ENCODE assay signal across 8 cellular contexts in genomic region chr20:33789109-33789857, GRCh38. TPM values are rescaled to one million over a fixed set of nuclear protein-coding genes. Genes with fewer than 3 reads are reported as not detected.
DNase-seq lines count a peak whose midpoint lies in the region; ATAC-seq and TF ChIP-seq lines count a peak whose summit lies in the region.

No MANE protein-coding gene starts in this region.

- H3K27me3 ChIP-seq in BLaER1 = no peaks in the 10 kb centered on the region
- H3K27me3 ChIP-seq in naive thymus-derived CD4-positive, alpha-beta T cell (ENCODE audit: control insufficient read depth in 2 of 2, insufficient read depth in 2 of 2, low read length in 2 of 2) = no peaks in the 10 kb centered on the region
- no peaks in the 10 kb centered on the region for H3K27me3 ChIP-seq in HAP-1 (ENCODE audit: low read depth)

- H3K4me2 ChIP-seq in BLaER1 = no peak overlapping the region

- no peaks in the 10 kb centered on the region for H4K20me1 ChIP-seq in BLaER1

- H3K36me3 ChIP-seq in BLaER1 (peaks cover 11% of the 10 kb centered on the region; the same call in 1 of the 2 replicates), HAP-1 (replicated peaks) (no peaks in the 10 kb centered on the region)
- H3K36me3 ChIP-seq in naive thymus-derived CD4-positive, alpha-beta T cell (ENCODE audit: control insufficient read depth in 2 of 3, insufficient read depth in 3 of 3, low read length in 3 of 3) = peaks cover 0 to 16% (median 0%) of the 10 kb centered on the region in 3 experiments

- in situ Hi-C loops in HAP-1 (cut with MboI; ENCODE audit: low sequenced_read_pairs) = no loop called here

- ATAC-seq in naive thymus-derived CD4-positive, alpha-beta T cell = peak; percentile 42
- no peak for ATAC-seq in GM19467 (IDR thresholded peaks at IDR 0.05; ENCODE audit: unreplicated experiment)

- peaks cover 0 to 17% (median 4%) of the 10 kb centered on the region in 5 donors for H3K36me3 Mint-ChIP-seq in naive thymus-derived CD4-positive, alpha-beta T cell

- 0 out of 2 replicates have a peak overlapping the region, but pooled peaks have one; percentile 19 for H3K9ac ChIP-seq in BLaER1

- peak; percentile 98 for DNase-seq in NCI-H226
- DNase-seq in epithelial cell of esophagus (ENCODE audit: low read depth) = peak; percentile 99
- DNase-seq in naive thymus-derived CD4-positive, alpha-beta T cell = no peak
- no peak for DNase-seq in HAP-1 (ENCODE audit: low spot score in 2 of 2)
- no peak for DNase-seq in NCI-H1694 treated with DMSO at 0.1 percent for 48 hours (lab: John Stamatoyannopoulos, UW)
- DNase-seq in NCI-H2171 (lab: John Stamatoyannopoulos, UW) = no peak

- peak overlapping the region in 1 of 9 donors; percentile 7 for H3K27ac Mint-ChIP-seq in naive thymus-derived CD4-positive, alpha-beta T cell

- H3K4me1 ChIP-seq in BLaER1 (peaks cover 50% of the 10 kb centered on the region), HAP-1 (no peaks in the 10 kb centered on the region)
- H3K4me1 ChIP-seq in naive thymus-derived CD4-positive, alpha-beta T cell (ENCODE audit: control insufficient read depth in 2 of 2, insufficient read depth in 2 of 2, low read length in 2 of 2) = peaks cover 0 to 11% of the 10 kb centered on the region in 2 donors

- CTCF ChIA-PET in naive thymus-derived CD4-positive, alpha-beta T cell (lab: Charles Lee) = interaction anchor here (1.1 to 1.4 kb wide), 2 partner anchors 56 to 340 kb away, joined by 3 to 5 read pairs; no protein-coding TSS in a partner anchor

- H3K4me3 Mint-ChIP-seq in naive thymus-derived CD4-positive, alpha-beta T cell = no peak overlapping the region

- peaks cover 0 to 1% (median 0%) of the 10 kb centered on the region in 11 donors for H3K9me3 Mint-ChIP-seq in naive thymus-derived CD4-positive, alpha-beta T cell

- intact Hi-C loops in naive thymus-derived CD4-positive, alpha-beta T cell (cut with micrococcal nuclease) = no loop called here

- H3K27me3 Mint-ChIP-seq in naive thymus-derived CD4-positive, alpha-beta T cell = no peaks in the 10 kb centered on the region

- H3K9me3 ChIP-seq in BLaER1 (no peaks in the 10 kb centered on the region), HAP-1 (no peaks in the 10 kb centered on the region)
- H3K9me3 ChIP-seq in naive thymus-derived CD4-positive, alpha-beta T cell (ENCODE audit: control insufficient read depth in 2 of 3, low read length in 3 of 3) = no peaks in the 10 kb centered on the region

- H3K4me3 ChIP-seq in BLaER1 = no peak overlapping the region
- H3K4me3 ChIP-seq in epithelial cell of esophagus (ENCODE audit: low read length) = no peak overlapping the region
- no peak overlapping the region for H3K4me3 ChIP-seq in naive thymus-derived CD4-positive, alpha-beta T cell (ENCODE audit: low read length)
- H3K4me3 ChIP-seq in HAP-1 = no peak overlapping the region

- POLR2A ChIA-PET in naive thymus-derived CD4-positive, alpha-beta T cell (lab: Charles Lee) = interaction anchor here (0.7 kb wide), 1 partner anchor 274 kb away, joined by 3 read pairs; no protein-coding TSS in a partner anchor

- peaks cover 0 to 25% (median 5%) of the 10 kb centered on the region in 7 donors for H3K4me1 Mint-ChIP-seq in naive thymus-derived CD4-positive, alpha-beta T cell

- H3K27ac ChIP-seq in BLaER1 = no peak overlapping the region
- H3K27ac ChIP-seq in naive thymus-derived CD4-positive, alpha-beta T cell (ENCODE audit: low read depth, low read length) = no peak overlapping the region

- no peak for TF ChIP-seq CTCF in epithelial cell of esophagus (IDR thresholded peaks at IDR 0.05; ENCODE audit: insufficient read depth, low read depth, low read length, missing control alignments)

RNA-seq across cellular contexts. Expression of gene CHMP4B, which starts 21.9 kb away (rescaled TPM):
- total RNA-seq in naive thymus-derived CD4-positive, alpha-beta T cell = 10 to 100 TPM; 47.5 to 80.8 (median 54.4) TPM
- polyA plus RNA-seq in naive thymus-derived CD4-positive, alpha-beta T cell = 1 to 10 TPM; 4.9 to 5.2 TPM

RNA-seq across cellular contexts. Expression of gene ZNF341, which starts 57.5 kb away (rescaled TPM):
- total RNA-seq in naive thymus-derived CD4-positive, alpha-beta T cell = 1 to 10 TPM; 3.5 to 6.1 (median 5.5) TPM
- polyA plus RNA-seq in naive thymus-derived CD4-positive, alpha-beta T cell = 1 to 10 TPM; 1.5 to 3.4 TPM

Comparison
In these comparisons a context has a peak if more than half of its experiments do, and no peak if none do; other contexts are left out.
1. DNase-seq: peak in NCI-H226 (single experiment) and epithelial cell of esophagus (single experiment); none in naive thymus-derived CD4-positive, alpha-beta T cell (0 of 9), HAP-1 (0 of 2), NCI-H1694 treated with DMSO at 0.1 percent for 48 hours (single experiment) and NCI-H2171 (single experiment).